In genomic region chr2:160664603-160665145, GRCh38 we compare ENCODE assay signal across 1 cellular context.
TF ChIP-seq lines count a peak whose summit lies in the region.

No MANE protein-coding gene starts in this region.

TF ChIP-seq in IMR-90, 13 proteins besides CTCF, POLR2A, EP300 and RAD21:
- TF ChIP-seq RFX5 (IDR thresholded peaks at IDR 0.05; ENCODE audit: low read depth, low read length), result no peak
- TF ChIP-seq, protein P1, sequence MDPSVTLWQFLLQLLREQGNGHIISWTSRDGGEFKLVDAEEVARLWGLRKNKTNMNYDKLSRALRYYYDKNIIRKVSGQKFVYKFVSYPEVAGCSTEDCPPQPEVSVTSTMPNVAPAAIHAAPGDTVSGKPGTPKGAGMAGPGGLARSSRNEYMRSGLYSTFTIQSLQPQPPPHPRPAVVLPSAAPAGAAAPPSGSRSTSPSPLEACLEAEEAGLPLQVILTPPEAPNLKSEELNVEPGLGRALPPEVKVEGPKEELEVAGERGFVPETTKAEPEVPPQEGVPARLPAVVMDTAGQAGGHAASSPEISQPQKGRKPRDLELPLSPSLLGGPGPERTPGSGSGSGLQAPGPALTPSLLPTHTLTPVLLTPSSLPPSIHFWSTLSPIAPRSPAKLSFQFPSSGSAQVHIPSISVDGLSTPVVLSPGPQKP (IDR thresholded peaks at IDR 0.05; ENCODE audit: borderline replicate concordance, low read depth, low read length), result no peak
- TF ChIP-seq RCOR1 (IDR thresholded peaks at IDR 0.05; ENCODE audit: insufficient replicate concordance, low read length), result no peak
- no peak for TF ChIP-seq FOS (IDR thresholded peaks at IDR 0.05; ENCODE audit: low read depth, low read length)
- TF ChIP-seq SMC3 (IDR thresholded peaks at IDR 0.05; ENCODE audit: low read depth, low read length), result no peak
- no peak for TF ChIP-seq CHD1 (IDR thresholded peaks at IDR 0.05; ENCODE audit: low read depth, low read length)
- no peak for TF ChIP-seq MAFK (IDR thresholded peaks at IDR 0.05; ENCODE audit: low read depth, low read length)
- no peak for TF ChIP-seq NFE2L2 (IDR thresholded peaks at IDR 0.05; ENCODE audit: low read depth, low read length)
- TF ChIP-seq CEBPB (IDR thresholded peaks at IDR 0.05; ENCODE audit: low read depth, low read length), result no peak
- no peak for TF ChIP-seq BHLHE40 (IDR thresholded peaks at IDR 0.05; ENCODE audit: low read depth, low read length)
- TF ChIP-seq MXI1 (IDR thresholded peaks at IDR 0.05; ENCODE audit: borderline replicate concordance, low read depth, low read length), result no peak
